Comparison of ENCODE assay signal across 9 cellular contexts in genomic region chr12:107760207-107760816, GRCh38. TPM values are rescaled to one million over a fixed set of nuclear protein-coding genes. Genes with fewer than 3 reads are reported as not detected.
A peak's percentile ranks its signal among the peaks of the same experiment; 100 is the strongest.
DNase-seq lines count a peak whose midpoint lies in the region; ATAC-seq and TF ChIP-seq lines count a peak whose summit lies in the region.
"Had no signal": no experiment of that assay in that cellular context is flagged by ENCODE, and none has a peak within 500 bp of the region (broad histone marks: within the 10 kb centered on the region; RNA-seq: fewer than 3 reads in every experiment).

No MANE protein-coding gene starts in this region.

- peak overlapping the region; percentile 87 for H3K27ac Mint-ChIP-seq in CD4-positive, alpha-beta T cell

- peaks cover 10 to 19% (median 11%) of the 10 kb centered on the region in 4 donors for H3K36me3 ChIP-seq in liver (ENCODE audit: control insufficient read depth in 4 of 4, insufficient read depth in 3 of 4, low read depth in 1 of 4, low read length in 3 of 4)

- no peaks in the 10 kb centered on the region for H3K27me3 ChIP-seq in CD4-positive, alpha-beta T cell (ENCODE audit: control insufficient read depth, insufficient read depth, low read length)
- H3K27me3 ChIP-seq in liver (ENCODE audit: control insufficient read depth in 4 of 4, insufficient read depth in 4 of 4, low read length in 3 of 4), result no peaks in the 10 kb centered on the region

- TF ChIP-seq CTCF in CD4-positive, alpha-beta T cell (IDR thresholded peaks at IDR 0.05), result no peak
- TF ChIP-seq CTCF in liver (IDR thresholded peaks at IDR 0.05; ENCODE audit: low read depth, low read length, missing input control), result no peak

- H3K9ac ChIP-seq in liver (ENCODE audit: low read depth in 1 of 2, low read length in 2 of 2), result peak overlapping the region; percentile 21 to 68

- no peak for TF ChIP-seq RAD21 in liver (IDR thresholded peaks at IDR 0.05)

- H3K4me1 ChIP-seq in liver (ENCODE audit: control insufficient read depth in 4 of 4, insufficient read depth in 4 of 4, low read length in 3 of 4), result peaks cover 2 to 25% (median 22%) of the 10 kb centered on the region in 4 donors

- no peaks in the 10 kb centered on the region for H3K27me3 Mint-ChIP-seq in CD4-positive, alpha-beta T cell

- no peaks in the 10 kb centered on the region for H3K9me3 Mint-ChIP-seq in CD4-positive, alpha-beta T cell

- H3K4me3 ChIP-seq in liver (ENCODE audit: low read depth in 1 of 3, low read length in 3 of 3), result peak overlapping the region; percentile 77 to 98 (median 95)

- no peaks in the 10 kb centered on the region for H3K9me3 ChIP-seq in CD4-positive, alpha-beta T cell (ENCODE audit: control insufficient read depth, low read length)
- no peaks in the 10 kb centered on the region for H3K9me3 ChIP-seq in liver (ENCODE audit: control insufficient read depth in 4 of 4, low read length in 3 of 4)

- peak in 8 of 10 experiments; percentile 3 to 42 (median 16) for DNase-seq in CD4-positive, alpha-beta T cell
- peak; percentile 7 for DNase-seq in SW480 (ENCODE audit: low spot score)
- DNase-seq in central memory CD4-positive, alpha-beta T cell, result peak; percentile 17
- peak in 2 of 3 experiments; percentile 14 to 23 for DNase-seq in stimulated activated CD4-positive, alpha-beta T cell treated with anti-CD3 and anti-CD28 coated beads, TNF-alpha, amount 100 ng/mL, for 4 hours (ENCODE audit: low read depth in 3 of 3)
- no peak for DNase-seq in cerebellar nuclear complex (lab: John Stamatoyannopoulos, UW)

- ATAC-seq in CD4-positive, alpha-beta T cell (ENCODE audit: poor library complexity), result peak; percentile 23
- ATAC-seq in GM19455 (IDR thresholded peaks at IDR 0.05; ENCODE audit: unreplicated experiment), result peak; percentile 18
- peak; percentile 7 for ATAC-seq in HG03520 (IDR thresholded peaks at IDR 0.05; ENCODE audit: unreplicated experiment)

- H3K4me3 Mint-ChIP-seq in CD4-positive, alpha-beta T cell, result peak overlapping the region; percentile 92

- H3K27ac ChIP-seq in CD4-positive, alpha-beta T cell (ENCODE audit: low read depth, low read length), result peak overlapping the region; percentile 24
- H3K27ac ChIP-seq in liver (ENCODE audit: low read depth in 1 of 2, low read length in 2 of 2), result peak overlapping the region; percentile 17 to 32

- CTCF ChIA-PET in CD4-positive, alpha-beta T cell (lab: Charles Lee), result interaction anchor here (1.4 kb wide), 1 partner anchor 84 kb away, joined by 4 read pairs; no protein-coding TSS in a partner anchor

- POLR2A ChIA-PET in CD4-positive, alpha-beta T cell (lab: Charles Lee), result interaction anchor here (0.6 to 1.0 kb wide), 2 partner anchors 18 to 75 kb away, joined by 3 to 4 read pairs; partner anchors contain the start of gene PWP1

- intact Hi-C loops in CD4-positive, alpha-beta T cell (cut with DNase I, micrococcal nuclease), result loop anchor here (2.0 to 10.0 kb wide), 12 partner anchors 432 to 1952 kb away; partner anchors contain the start of genes FICD (in 2 of the 2), FAM222A (in 1 of the 2), ISCU (in 1 of the 2) and KCTD10 (in 1 of the 2)

- 3% methylated on average over 30 of the region's 30 CpGs for WGBS in liver

- peaks cover 27% of the 10 kb centered on the region for H3K36me3 Mint-ChIP-seq in CD4-positive, alpha-beta T cell (ENCODE audit: low read depth)

- peaks cover 48% of the 10 kb centered on the region for H3K4me1 Mint-ChIP-seq in CD4-positive, alpha-beta T cell (ENCODE audit: low read depth)

TF ChIP-seq in liver, 16 proteins besides CTCF, POLR2A, EP300 and RAD21:
- TF ChIP-seq REST (IDR thresholded peaks at IDR 0.05) (no peak), GABPA (IDR thresholded peaks at IDR 0.05 in 1 of 2, conservative IDR thresholded peaks at IDR 0.05 in 1 of 2) (no peak), EGR1 (IDR thresholded peaks at IDR 0.05; ENCODE audit: low read depth in 2 of 2) (no peak), FOXA1 (IDR thresholded peaks at IDR 0.05) (no peak), TAF1 (conservative IDR thresholded peaks at IDR 0.05) (no peak), HNF4G (IDR thresholded peaks at IDR 0.05) (no peak), HNF4A (conservative IDR thresholded peaks at IDR 0.05) (no peak)

RNA-seq across cellular contexts. Expression of gene PRDM4, which starts 0.6 kb away (rescaled TPM):
- total RNA-seq in CD4-positive, alpha-beta T cell, result 10 to 100 TPM; 40.2 to 44.0 TPM
- 1 to 10 TPM; 6.2 to 7.5 TPM for total RNA-seq in liver
- polyA plus RNA-seq in liver, result 1 to 10 TPM; 2.3 to 5.0 TPM

RNA-seq across cellular contexts. Expression of gene ASCL4, which starts 14.2 kb away (rescaled TPM):
- total RNA-seq in CD4-positive, alpha-beta T cell, result not detected
- total RNA-seq in liver, result under 1 TPM in 1 of 2 donors, not detected in 1; under 0.01 TPM
- polyA plus RNA-seq in liver, result not detected
- total RNA-seq: T-helper 1 cell treated with Interleukin-12 subunit alpha and Interleukin-12 subunit beta and Interleukin-4 antibody, amounts not matched to agents 30 ng/mL and 1 ng/mL, for 36 hours had no signal

Comparison
In these comparisons a context has a peak if more than half of its experiments do, and no peak if none do; other contexts are left out.
1. DNase-seq: peak in CD4-positive, alpha-beta T cell (8 of 10), SW480 (single experiment), central memory CD4-positive, alpha-beta T cell (single experiment) and stimulated activated CD4-positive, alpha-beta T cell treated with anti-CD3 and anti-CD28 coated beads, TNF-alpha, amount 100 ng/mL, for 4 hours (2 of 3); none in cerebellar nuclear complex (0 of 2).
2. RNA of gene PRDM4, which starts 0.6 kb away (total RNA-seq): 40.2 to 44.0 TPM in CD4-positive, alpha-beta T cell; 6.2 to 7.5 TPM in liver; every median in the first group is over 4 times any median in the second.
3. Peak in every context shown above with its lines, with median percentiles within 50 percentile points of each other: ATAC-seq.